ENCODE assay signal across 10 cellular contexts in the genomic region with DNA sequence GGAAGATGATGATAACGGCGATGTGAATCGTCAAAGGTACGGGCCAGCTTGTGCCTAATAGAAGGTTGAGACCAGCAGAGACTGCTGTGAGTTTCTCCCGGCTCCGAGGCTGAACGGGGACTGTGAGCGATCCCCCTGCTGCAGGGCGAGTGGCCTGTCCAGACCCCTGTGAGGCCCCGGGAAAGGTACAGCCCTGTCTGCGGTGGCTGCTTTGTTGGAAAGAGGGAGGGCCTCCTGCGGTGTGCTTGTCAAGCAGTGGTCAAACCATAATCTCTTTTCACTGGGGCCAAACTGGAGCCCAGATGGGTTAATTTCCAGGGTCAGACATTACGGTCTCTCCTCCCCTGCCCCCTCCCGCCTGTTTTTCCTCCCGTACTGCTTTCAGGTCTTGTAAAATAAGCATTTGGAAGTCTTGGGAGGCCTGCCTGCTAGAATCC. TPM values are rescaled to one million over a fixed set of nuclear protein-coding genes. Genes with fewer than 3 reads are reported as not detected.
A peak's percentile ranks its signal among the peaks of the same experiment; 100 is the strongest.
DNase-seq lines count a peak whose midpoint lies in the region; TF ChIP-seq lines count a peak whose summit lies in the region.
"Had no signal": no experiment of that assay in that cellular context is flagged by ENCODE, and none has a peak within 500 bp of the region (broad histone marks: within the 10 kb centered on the region; RNA-seq: fewer than 3 reads in every experiment).

No MANE protein-coding gene starts in this region.

- H3K4me3 ChIP-seq in HFF-Myc (replicated peaks; ENCODE audit: low read depth, low read length) (peak overlapping the region; percentile 81), breast epithelium (peak overlapping the region; percentile 60 to 92 (median 84)), subcutaneous abdominal adipose tissue (ENCODE audit: low read depth in 1 of 5, low read length in 5 of 5) (peak overlapping the region; percentile 1 to 50 (median 35))

- POLR2A ChIA-PET in RWPE1 (lab: Yijun Ruan, JAX; ENCODE audit: low non-redundant PET) = no interaction called here

- intact Hi-C loops in breast epithelium (cut with DNase I; ENCODE audit: low total_unique reads) = no loop called here

- TF ChIP-seq POLR2A in breast epithelium (IDR thresholded peaks at IDR 0.05) = no peak

- no peak for DNase-seq in HFF-Myc (ENCODE audit: extremely low read depth, low read depth)
- DNase-seq in breast epithelium (ENCODE audit: low spot score in 2 of 2) = no peak
- peak; percentile 87 for DNase-seq in islet precursor cell
- no peak for DNase-seq in RWPE1 (ENCODE audit: low spot score)
- no peak for DNase-seq in occipital lobe (lab: John Stamatoyannopoulos, UW)
- no peak for DNase-seq in ureter (ENCODE audit: low spot score)
- no peak for DNase-seq in NCI-H2029 treated with DMSO at 0.1 percent for 48 hours (lab: John Stamatoyannopoulos, UW)
- DNase-seq: NCI-H1930 had no signal

- H3K27ac ChIP-seq in breast epithelium (peak overlapping the region; percentile 99), subcutaneous abdominal adipose tissue (ENCODE audit: low read depth, low read length) (no peak overlapping the region), RWPE1 (no peak overlapping the region)

- CTCF ChIA-PET in RWPE1 (lab: Yijun Ruan, JAX) = no interaction called here

- H3K9me3 ChIP-seq in breast epithelium (no peaks in the 10 kb centered on the region), subcutaneous abdominal adipose tissue (ENCODE audit: control insufficient read depth in 5 of 5, low read length in 5 of 5) (peaks cover 0 to 8% (median 4%) of the 10 kb centered on the region in 5 donors)

- no peak overlapping the region for H3K9ac ChIP-seq in subcutaneous abdominal adipose tissue (ENCODE audit: low read length in 5 of 5)

- H3K4me1 ChIP-seq in breast epithelium (no peaks in the 10 kb centered on the region), subcutaneous abdominal adipose tissue (ENCODE audit: control insufficient read depth in 5 of 5, insufficient read depth in 5 of 5, low read length in 5 of 5) (peaks cover 0 to 50% (median 46%) of the 10 kb centered on the region in 5 donors)

- no peaks in the 10 kb centered on the region for H3K36me3 ChIP-seq in breast epithelium
- H3K36me3 ChIP-seq in subcutaneous abdominal adipose tissue (ENCODE audit: control insufficient read depth in 5 of 5, insufficient read depth in 5 of 5, low read length in 5 of 5) = no peaks in the 10 kb centered on the region

- TF ChIP-seq CTCF in HFF-Myc (IDR thresholded peaks at IDR 0.05; ENCODE audit: low read depth, low read length, missing control alignments) (no peak), breast epithelium (IDR thresholded peaks at IDR 0.05) (no peak), RWPE1 (conservative IDR thresholded peaks at IDR 0.05; ENCODE audit: low read depth) (no peak)

- H3K27me3 ChIP-seq in breast epithelium (no peaks in the 10 kb centered on the region), subcutaneous abdominal adipose tissue (ENCODE audit: control insufficient read depth in 5 of 5, insufficient read depth in 4 of 5, low read length in 5 of 5) (peaks cover 22 to 62% (median 39%) of the 10 kb centered on the region in 5 donors)

RNA-seq across cellular contexts. Expression of a gene that starts 3.0 kb away (rescaled TPM):
- 10 to 100 TPM; 12.5 to 41.4 (median 26.5) TPM for total RNA-seq in breast epithelium
- total RNA-seq in occipital lobe = 7.0 TPM
- 24.2 TPM for total RNA-seq in ureter

RNA-seq across cellular contexts. Expression of a gene that starts 36.4 kb away (rescaled TPM):
- total RNA-seq in breast epithelium (not detected), occipital lobe (0.47 TPM), ureter (not detected)
- total RNA-seq: lung microvascular endothelial cell had no signal

Comparison
In these comparisons a context has a peak if more than half of its experiments do, and no peak if none do; other contexts are left out.
1. H3K27ac ChIP-seq: peak in breast epithelium (2 of 2); none in subcutaneous abdominal adipose tissue (single experiment) and RWPE1 (single experiment).
2. Peak in every context shown above with its lines, with median percentiles within 50 percentile points of each other: H3K4me3 ChIP-seq.